ENCODE assay signal across 35 cellular contexts in the genomic region with DNA sequence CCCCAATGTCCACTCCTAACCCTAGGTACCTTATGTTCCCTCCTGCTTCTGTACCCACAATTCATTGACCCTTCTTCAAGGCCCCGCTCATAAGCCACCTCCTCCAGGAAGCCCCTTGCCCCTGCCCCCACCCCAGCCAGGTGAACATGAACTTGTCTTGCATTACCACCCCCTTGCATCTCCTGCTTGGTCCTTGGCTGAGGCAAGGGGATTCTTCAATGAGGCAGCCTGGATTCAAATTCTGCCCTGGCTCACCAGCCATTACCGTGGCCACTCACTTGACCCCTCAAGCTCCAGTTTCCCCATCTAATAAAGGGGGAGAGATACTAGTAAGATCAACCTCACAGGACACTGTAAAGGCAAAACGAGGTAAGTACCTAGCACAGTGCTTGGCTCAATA.
DNase-seq lines count a peak whose midpoint lies in the region; ATAC-seq and TF ChIP-seq lines count a peak whose summit lies in the region.
"Had no signal": no experiment of that assay in that cellular context is flagged by ENCODE, and none has a peak within 500 bp of the region (broad histone marks: within the 10 kb centered on the region; RNA-seq: fewer than 3 reads in every experiment).

No MANE protein-coding gene starts in this region.

- H3K56ac ChIP-seq in IMR-90 (ENCODE audit: extremely low read depth, insufficient read depth, low read length) = no peak overlapping the region

- TF ChIP-seq POLR2A in IMR-90 (IDR thresholded peaks at IDR 0.05; ENCODE audit: low read depth, low read length) (no peak), esophagus muscularis mucosa (IDR thresholded peaks at IDR 0.05; ENCODE audit: low read depth) (no peak)

- TF ChIP-seq EP300 in esophagus muscularis mucosa (IDR thresholded peaks at IDR 0.05) = no peak

- no peaks in the 10 kb centered on the region for H3K4me1 ChIP-seq in IMR-90 (ENCODE audit: control insufficient read depth, insufficient read depth, low read length)
- H3K4me1 ChIP-seq in esophagus muscularis mucosa = peaks cover 0 to 12% (median 8%) of the 10 kb centered on the region in 4 donors
- H3K4me1 ChIP-seq in A673 (ENCODE audit: insufficient read depth, low read length, poor library complexity, severe bottlenecking) = no peaks in the 10 kb centered on the region
- H3K4me1 ChIP-seq: A549, BE2C, Caco-2 had no signal

- H3K9me3 Mint-ChIP-seq in activated naive CD8-positive, alpha-beta T cell treated with anti-CD3 and anti-CD28 coated beads, Interleukin-2, amount 10 ng/mL, durations not matched to agents 7 days and 5 days = no peaks in the 10 kb centered on the region
- no peaks in the 10 kb centered on the region for H3K9me3 Mint-ChIP-seq in activated naive CD8-positive, alpha-beta T cell treated with anti-CD3 and anti-CD28 coated beads for 36 hours
- no peaks in the 10 kb centered on the region for H3K9me3 Mint-ChIP-seq in osteocyte (ENCODE audit: unreplicated experiment)
- H3K9me3 Mint-ChIP-seq: CD14-positive monocyte; CD4-positive, alpha-beta T cell; CD8-positive, alpha-beta T cell had no signal

- H3K4me1 Mint-ChIP-seq in activated naive CD8-positive, alpha-beta T cell treated with anti-CD3 and anti-CD28 coated beads, Interleukin-2, amount 10 ng/mL, durations not matched to agents 7 days and 5 days = no peaks in the 10 kb centered on the region
- no peaks in the 10 kb centered on the region for H3K4me1 Mint-ChIP-seq in activated naive CD8-positive, alpha-beta T cell treated with anti-CD3 and anti-CD28 coated beads for 36 hours
- no peaks in the 10 kb centered on the region for H3K4me1 Mint-ChIP-seq in osteocyte (ENCODE audit: unreplicated experiment)
- H3K4me1 Mint-ChIP-seq: B cell; CD14-positive monocyte; CD4-positive, alpha-beta memory T cell; CD4-positive, CD25-positive, alpha-beta regulatory T cell; CD8-positive, alpha-beta memory T cell had no signal

- no peak overlapping the region for H2AK9ac ChIP-seq in IMR-90 (replicated peaks; ENCODE audit: low read depth, low read length, poor library complexity)

- H2BK15ac ChIP-seq in IMR-90 (ENCODE audit: low read depth, low read length) = no peak overlapping the region

- POLR2A ChIA-PET in activated naive CD8-positive, alpha-beta T cell treated with anti-CD3 and anti-CD28 coated beads, Interleukin-2, amount 10 ng/mL, durations not matched to agents 7 days and 5 days (lab: Charles Lee) = no interaction called here
- POLR2A ChIA-PET in IMR-90 (lab: Charles Lee; ENCODE audit: unreplicated experiment) = no interaction called here
- POLR2A ChIA-PET in A673 (lab: Charles Lee; ENCODE audit: low non-redundant PET) = no interaction called here

- H3K36me3 Mint-ChIP-seq in activated naive CD8-positive, alpha-beta T cell treated with anti-CD3 and anti-CD28 coated beads, Interleukin-2, amount 10 ng/mL, durations not matched to agents 7 days and 5 days = no peaks in the 10 kb centered on the region
- no peaks in the 10 kb centered on the region for H3K36me3 Mint-ChIP-seq in activated naive CD8-positive, alpha-beta T cell treated with anti-CD3 and anti-CD28 coated beads for 36 hours
- peaks cover 2% of the 10 kb centered on the region for H3K36me3 Mint-ChIP-seq in osteocyte (ENCODE audit: unreplicated experiment)
- H3K36me3 Mint-ChIP-seq: CD14-positive monocyte; CD4-positive, alpha-beta memory T cell; CD4-positive, CD25-positive, alpha-beta regulatory T cell; CD8-positive, alpha-beta memory T cell; CD8-positive, alpha-beta T cell had no signal

- H3K9me3 ChIP-seq in IMR-90 (ENCODE audit: control insufficient read depth, insufficient read depth, low read length) = no peaks in the 10 kb centered on the region
- no peaks in the 10 kb centered on the region for H3K9me3 ChIP-seq in esophagus muscularis mucosa
- H3K9me3 ChIP-seq in A673 (ENCODE audit: low read depth, low read length, poor library complexity, severe bottlenecking) = no peaks in the 10 kb centered on the region
- H3K9me3 ChIP-seq: A549; BE2C; BLaER1; BLaER1 treated with 17β-estradiol and CSF1 and Interleukin-3, amounts not matched to agents 10 nM and 100 nM; Caco-2 had no signal

- no TSS peak for BruUV-seq in IMR-90 (replicated peaks; lab: Mats Ljungman, UMichigan)
- BruUV-seq in A673 (replicated peaks; lab: Mats Ljungman, UMichigan) = no TSS peak

- TF ChIP-seq CTCF in IMR-90 (conservative IDR thresholded peaks at IDR 0.05; ENCODE audit: low read depth, low read length) = no peak
- TF ChIP-seq CTCF in esophagus muscularis mucosa (IDR thresholded peaks at IDR 0.05) = no peak
- no peak for TF ChIP-seq CTCF in osteocyte (IDR thresholded peaks at IDR 0.05)
- TF ChIP-seq CTCF in A673 (conservative IDR thresholded peaks at IDR 0.05; ENCODE audit: low read depth, low read length) = no peak

- H4K91ac ChIP-seq in IMR-90 (ENCODE audit: insufficient read depth, low read depth, low read length) = no peak overlapping the region

- no peak overlapping the region for H4K5ac ChIP-seq in IMR-90 (ENCODE audit: low read depth, low read length)

- H3K23ac ChIP-seq in IMR-90 (ENCODE audit: low read depth, low read length) = no peak overlapping the region

- no peak overlapping the region for H3K9ac ChIP-seq in IMR-90 (ENCODE audit: low read depth, low read length)
- H3K9ac ChIP-seq: BLaER1; BLaER1 treated with 17β-estradiol and CSF1 and Interleukin-3, amounts not matched to agents 10 nM and 100 nM had no signal

- H2BK120ac ChIP-seq in IMR-90 (ENCODE audit: low read depth, low read length) = no peak overlapping the region

- H3K27me3 Mint-ChIP-seq in activated naive CD8-positive, alpha-beta T cell treated with anti-CD3 and anti-CD28 coated beads, Interleukin-2, amount 10 ng/mL, durations not matched to agents 7 days and 5 days = peaks cover 10% of the 10 kb centered on the region
- peaks cover 17% of the 10 kb centered on the region for H3K27me3 Mint-ChIP-seq in activated naive CD8-positive, alpha-beta T cell treated with anti-CD3 and anti-CD28 coated beads for 36 hours
- H3K27me3 Mint-ChIP-seq in osteocyte (ENCODE audit: unreplicated experiment) = peaks cover 30% of the 10 kb centered on the region

- H3K27me3 ChIP-seq in IMR-90 (ENCODE audit: control insufficient read depth, insufficient read depth, low read length) (peaks cover 3% of the 10 kb centered on the region; the same call in 1 of the 2 replicates), esophagus muscularis mucosa (peaks cover 0 to 8% (median 0%) of the 10 kb centered on the region in 4 donors), A673 (replicated peaks; ENCODE audit: insufficient read depth, low read depth, low read length, poor library complexity) (no peaks in the 10 kb centered on the region)
- H3K27me3 ChIP-seq: BE2C; BLaER1; BLaER1 treated with 17β-estradiol and CSF1 and Interleukin-3, amounts not matched to agents 10 nM and 100 nM had no signal

- intact Hi-C loops in IMR-90 (cut with micrococcal nuclease) (no loop called here), esophagus muscularis mucosa (cut with DNase I) (no loop called here), A673 (cut with micrococcal nuclease; ENCODE audit: unreplicated experiment) (no loop called here)

- H3K4me3 Mint-ChIP-seq in activated naive CD8-positive, alpha-beta T cell treated with anti-CD3 and anti-CD28 coated beads, Interleukin-2, amount 10 ng/mL, durations not matched to agents 7 days and 5 days = no peak overlapping the region
- no peak overlapping the region for H3K4me3 Mint-ChIP-seq in activated naive CD8-positive, alpha-beta T cell treated with anti-CD3 and anti-CD28 coated beads for 36 hours
- no peak overlapping the region for H3K4me3 Mint-ChIP-seq in osteocyte (ENCODE audit: unreplicated experiment)
- H3K4me3 Mint-ChIP-seq: B cell; CD14-positive monocyte; CD4-positive, alpha-beta memory T cell; CD4-positive, alpha-beta T cell; CD4-positive, CD25-positive, alpha-beta regulatory T cell; CD8-positive, alpha-beta memory T cell; CD8-positive, alpha-beta T cell had no signal

- dilution Hi-C loops in IMR-90 (cut with HindIII; ENCODE audit: low sequenced_read_pairs, unreplicated experiment) = no loop called here

- CTCF ChIA-PET in IMR-90 (lab: Yijun Ruan, JAX) = interaction anchor here (1.0 kb wide), 1 partner anchor 8 kb away, joined by 3 read pairs; no protein-coding TSS in a partner anchor
- CTCF ChIA-PET in A673 (lab: Charles Lee) = no interaction called here

- peak overlapping the region; percentile 24 for H3K27ac Mint-ChIP-seq in activated naive CD8-positive, alpha-beta T cell treated with anti-CD3 and anti-CD28 coated beads, Interleukin-2, amount 10 ng/mL, durations not matched to agents 7 days and 5 days
- H3K27ac Mint-ChIP-seq in activated naive CD8-positive, alpha-beta T cell treated with anti-CD3 and anti-CD28 coated beads for 36 hours = no peak overlapping the region
- no peak overlapping the region for H3K27ac Mint-ChIP-seq in osteocyte (ENCODE audit: unreplicated experiment)
- H3K27ac Mint-ChIP-seq: B cell; CD14-positive monocyte; CD4-positive, alpha-beta memory T cell; CD4-positive, alpha-beta T cell; CD4-positive, CD25-positive, alpha-beta regulatory T cell; CD8-positive, alpha-beta T cell had no signal

- peak overlapping the region; percentile 14 for H2AFZ ChIP-seq in IMR-90 (replicated peaks; ENCODE audit: low read length, poor library complexity)

- no peak overlapping the region for H2AK5ac ChIP-seq in IMR-90 (ENCODE audit: low read depth, low read length)

- no peak overlapping the region for H2BK20ac ChIP-seq in IMR-90 (ENCODE audit: low read depth, low read length)

- H3K18ac ChIP-seq in IMR-90 (ENCODE audit: low read depth, low read length) = no peak overlapping the region

- H3K4me3 ChIP-seq in IMR-90 (ENCODE audit: insufficient read depth, low read depth, low read length) = no peak overlapping the region
- H3K4me3 ChIP-seq in esophagus muscularis mucosa = no peak overlapping the region
- no peak overlapping the region for H3K4me3 ChIP-seq in A673 (ENCODE audit: low read depth, low read length, poor library complexity, severe bottlenecking)
- H3K4me3 ChIP-seq: A549; BLaER1; BLaER1 treated with 17β-estradiol and CSF1 and Interleukin-3, amounts not matched to agents 10 nM and 100 nM had no signal

- no peaks in the 10 kb centered on the region for H4K20me1 ChIP-seq in IMR-90 (ENCODE audit: insufficient read depth, low read length)
- H4K20me1 ChIP-seq: BLaER1; BLaER1 treated with 17β-estradiol and CSF1 and Interleukin-3, amounts not matched to agents 10 nM and 100 nM had no signal

- no peaks in the 10 kb centered on the region for H3K79me1 ChIP-seq in IMR-90 (ENCODE audit: low read depth in 1 of 2, low read length in 2 of 2)

- no peak overlapping the region for H2BK5ac ChIP-seq in IMR-90 (ENCODE audit: low read depth, low read length, poor library complexity, severe bottlenecking)

- no peak overlapping the region for H4K8ac ChIP-seq in IMR-90 (ENCODE audit: low read depth in 2 of 2, low read length in 2 of 2)

- in situ Hi-C loops in IMR-90 (cut with MboI; ENCODE audit: low sequenced_read_pairs) = no loop called here

- TF ChIP-seq RAD21 in IMR-90 (IDR thresholded peaks at IDR 0.05; ENCODE audit: low read length) = no peak

- no peak overlapping the region for H3K4ac ChIP-seq in IMR-90 (ENCODE audit: low read depth, low read length)

- H3K27ac ChIP-seq in IMR-90 (ENCODE audit: insufficient read depth, low read length) (no peak overlapping the region), esophagus muscularis mucosa (replicated peaks in 1 of 4) (no peak overlapping the region), A673 (ENCODE audit: low read depth, low read length, poor library complexity, severe bottlenecking) (no peak overlapping the region)
- H3K27ac ChIP-seq: 22Rv1; A549; BLaER1; BLaER1 treated with 17β-estradiol and CSF1 and Interleukin-3, amounts not matched to agents 10 nM and 100 nM; C4-2B had no signal

- H3K36me3 ChIP-seq in IMR-90 (ENCODE audit: control insufficient read depth, insufficient read depth, low read length) (no peaks in the 10 kb centered on the region), esophagus muscularis mucosa (no peaks in the 10 kb centered on the region), A673 (ENCODE audit: insufficient read depth, low read length, poor library complexity, severe bottlenecking) (no peaks in the 10 kb centered on the region)
- H3K36me3 ChIP-seq: BE2C; BLaER1; BLaER1 treated with 17β-estradiol and CSF1 and Interleukin-3, amounts not matched to agents 10 nM and 100 nM had no signal

- no peak overlapping the region for H3K14ac ChIP-seq in IMR-90 (replicated peaks; ENCODE audit: low read depth, low read length)

- H3K9me1 ChIP-seq in IMR-90 (ENCODE audit: insufficient read depth, low read length) = no peaks in the 10 kb centered on the region

- WGBS in IMR-90 (ENCODE audit: extremely low coverage in 2 of 2, insufficient read length in 1 of 2), 2 experiments = 20% methylated on average over 1 of the region's 3 CpGs; no CpG with 5 or more reads in 1 of the 2 experiments
- 85% methylated on average over 3 of the region's 3 CpGs for WGBS in esophagus muscularis mucosa

- H3K4me2 ChIP-seq in IMR-90 (ENCODE audit: low read depth, low read length) = no peak overlapping the region
- H3K4me2 ChIP-seq: A549; BLaER1; BLaER1 treated with 17β-estradiol and CSF1 and Interleukin-3, amounts not matched to agents 10 nM and 100 nM had no signal

- ATAC-seq in activated naive CD8-positive, alpha-beta T cell treated with anti-CD3 and anti-CD28 coated beads, Interleukin-2, amount 10 ng/mL, durations not matched to agents 7 days and 5 days (ENCODE audit: low read depth) = no peak
- ATAC-seq in IMR-90 (ENCODE audit: low read depth) (no peak), HG03457 (IDR thresholded peaks at IDR 0.05; ENCODE audit: unreplicated experiment) (no peak)
- ATAC-seq: A549; CD8-positive, alpha-beta T cell had no signal

- DNase-seq in activated naive CD8-positive, alpha-beta T cell treated with anti-CD3 and anti-CD28 coated beads, Interleukin-2, amount 10 ng/mL, durations not matched to agents 7 days and 5 days = no peak
- no peak for DNase-seq in activated naive CD8-positive, alpha-beta T cell treated with anti-CD3 and anti-CD28 coated beads for 36 hours
- no peak for DNase-seq in IMR-90
- DNase-seq in esophagus muscularis mucosa (ENCODE audit: extremely low spot score) = peak; percentile 78
- peak; percentile 49 for DNase-seq in osteocyte (ENCODE audit: extremely low spot score, unreplicated experiment)
- no peak for DNase-seq in NCI-H128 (lab: John Stamatoyannopoulos, UW; ENCODE audit: unreplicated experiment)
- no peak for DNase-seq in A673 (ENCODE audit: low spot score)
- DNase-seq: 8988T; ACHN; AML-193; BE2C; C1 segment of cervical spinal cord; Caco-2; Calu3; CD4-positive, alpha-beta memory T cell; CD4-positive, alpha-beta T cell; CD4-positive, CD25-positive, alpha-beta regulatory T cell; CD8-positive, alpha-beta memory T cell; CD8-positive, alpha-beta T cell; COR-L47; DMS 273 treated with DMSO at 0.1 percent for 48 hours; DMS153; DMS53; DMS79; DMS79 treated with DMSO at 0.1 percent for 48 hours; DND-41; EL had no signal

Comparison
In these comparisons a context has a peak if more than half of its experiments do, and no peak if none do; other contexts are left out.
1. DNase-seq: peak in esophagus muscularis mucosa (single experiment) and osteocyte (single experiment); none in activated naive CD8-positive, alpha-beta T cell treated with anti-CD3 and anti-CD28 coated beads, Interleukin-2, amount 10 ng/mL, durations not matched to agents 7 days and 5 days (single experiment), activated naive CD8-positive, alpha-beta T cell treated with anti-CD3 and anti-CD28 coated beads for 36 hours (single experiment), IMR-90 (single experiment), NCI-H128 (single experiment) and A673 (single experiment).